ENCODE assay signal across 13 cellular contexts in the genomic region with DNA sequence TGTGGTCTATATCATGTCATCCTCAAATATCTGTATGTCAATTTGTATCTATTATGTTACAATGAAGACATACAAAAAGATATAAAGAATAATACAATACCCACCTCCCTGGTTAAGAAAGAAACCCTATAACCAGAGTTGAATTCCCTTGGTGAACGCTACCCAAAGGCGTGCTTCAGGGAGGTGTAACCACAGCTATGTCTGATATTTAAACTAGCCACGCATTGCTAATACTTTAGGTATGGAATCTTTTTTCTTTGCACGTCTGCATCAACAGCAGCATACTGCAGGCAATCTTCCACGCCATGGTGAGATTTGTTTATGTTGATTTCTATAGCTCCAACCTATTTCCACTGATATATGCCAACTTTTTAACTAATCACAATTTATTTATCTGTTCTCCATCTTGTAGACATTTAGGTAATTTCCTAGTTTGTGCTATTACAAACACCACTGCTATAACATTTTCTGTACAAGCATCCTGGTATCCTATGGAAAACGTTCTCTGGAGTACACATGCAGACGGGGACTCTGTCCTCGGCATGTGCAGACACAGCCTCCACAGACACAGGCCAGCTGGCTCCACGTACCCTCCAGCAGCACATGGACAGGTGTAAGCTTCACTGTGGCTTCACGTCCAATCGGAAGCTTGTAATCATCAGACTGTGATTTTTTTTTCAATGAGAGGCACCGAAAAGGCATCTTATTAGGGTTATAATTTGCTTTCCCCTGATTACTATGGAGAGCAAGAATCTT. TPM values are rescaled to one million over a fixed set of nuclear protein-coding genes. Genes with fewer than 3 reads are reported as not detected.
DNase-seq lines count a peak whose midpoint lies in the region; ATAC-seq, FAIRE-seq and TF ChIP-seq lines count a peak whose summit lies in the region.
"Had no signal": no experiment of that assay in that cellular context is flagged by ENCODE, and none has a peak within 500 bp of the region (broad histone marks: within the 10 kb centered on the region; RNA-seq: fewer than 3 reads in every experiment).

No MANE protein-coding gene starts in this region.

- peak overlapping the region; percentile 85 for H3K27ac ChIP-seq in keratinocyte (ENCODE audit: control insufficient read depth, insufficient read depth, low read length)

- no peaks in the 10 kb centered on the region for H3K79me2 ChIP-seq in keratinocyte (ENCODE audit: control insufficient read depth, insufficient read depth, low read length)

- H3K9me1 ChIP-seq in keratinocyte (ENCODE audit: control insufficient read depth, extremely low read depth, insufficient read depth, low read length): peaks cover 2% of the 10 kb centered on the region

- H3K27me3 Mint-ChIP-seq in activated T-cell treated with anti-CD3 and anti-CD28 coated beads, Interleukin-2, amount 50 U/mL, for 72 hours (ENCODE audit: low read depth): no peaks in the 10 kb centered on the region

- H3K4me3 Mint-ChIP-seq in activated T-cell treated with anti-CD3 and anti-CD28 coated beads, Interleukin-2, amount 50 U/mL, for 72 hours: no peak overlapping the region

- CTCF ChIA-PET in BJ (lab: Yijun Ruan, JAX): interaction anchor here (0.9 to 2.6 kb wide), 3 partner anchors 11 to 45 kb away, joined by 5 to 12 read pairs (median 10); no protein-coding TSS in a partner anchor

- H3K9me3 ChIP-seq in MG63 (no peaks in the 10 kb centered on the region), adipocyte (ENCODE audit: control insufficient read depth, low read length) (no peaks in the 10 kb centered on the region), keratinocyte (ENCODE audit: control insufficient read depth, low read depth, low read length) (no peaks in the 10 kb centered on the region)

- H4K20me1 ChIP-seq in keratinocyte (ENCODE audit: control insufficient read depth, extremely low read depth, insufficient read depth, low read length): no peaks in the 10 kb centered on the region

- POLR2A ChIA-PET in BJ (lab: Charles Lee): interaction anchor here (1.2 kb wide), 1 partner anchor 9 kb away, joined by 4 read pairs; no protein-coding TSS in a partner anchor

- H3K4me1 Mint-ChIP-seq in activated T-cell treated with anti-CD3 and anti-CD28 coated beads, Interleukin-2, amount 50 U/mL, for 72 hours (ENCODE audit: low read depth): peaks cover 21% of the 10 kb centered on the region

- dilution Hi-C loops in keratinocyte (cut with MboI; ENCODE audit: extremely low pct_ligation_motif_present, low sequenced_read_pairs): no loop called here

- H3K9me3 Mint-ChIP-seq in activated T-cell treated with anti-CD3 and anti-CD28 coated beads, Interleukin-2, amount 50 U/mL, for 72 hours: no peaks in the 10 kb centered on the region

- no peak for TF ChIP-seq CTCF in BJ (IDR thresholded peaks at IDR 0.05; ENCODE audit: insufficient read depth, low read depth, low read length)
- no peak for TF ChIP-seq CTCF in keratinocyte (optimal IDR thresholded peaks at IDR 0.05 in 1 of 3, IDR thresholded peaks at IDR 0.05 in 1 of 3, conservative IDR thresholded peaks at IDR 0.05 in 1 of 3; ENCODE audit: extremely low read depth in 1 of 3, insufficient read depth in 2 of 3, low read length in 3 of 3)

- no peak overlapping the region for H3K4me3 ChIP-seq in BJ (ENCODE audit: low read depth, low read length)
- H3K4me3 ChIP-seq in MG63: no peak overlapping the region
- no peak overlapping the region for H3K4me3 ChIP-seq in adipocyte (ENCODE audit: low read length)
- peak overlapping the region in 1 of 3 experiments; percentile 9 for H3K4me3 ChIP-seq in keratinocyte (ENCODE audit: control insufficient read depth in 2 of 3, extremely low read depth in 1 of 3, insufficient read depth in 2 of 3, low read depth in 1 of 3, low read length in 3 of 3)

- H3K4me1 ChIP-seq in adipocyte (ENCODE audit: control insufficient read depth, insufficient read depth, low read length) (peaks cover 26% of the 10 kb centered on the region), keratinocyte (ENCODE audit: control insufficient read depth, extremely low read depth, insufficient read depth, low read length) (peaks cover 73% of the 10 kb centered on the region)

- DNase-seq in BJ (ENCODE audit: low read depth) (peak; percentile 73), MG63 (peak; percentile 73), adipocyte (ENCODE audit: low read depth) (peak; percentile 95), keratinocyte (ENCODE audit: low read depth, low spot score) (no peak), iPS-NIHi11 (ENCODE audit: low spot score) (no peak)
- DNase-seq in activated T-cell treated with anti-CD3 and anti-CD28 coated beads, Interleukin-2, amount 50 U/mL, for 72 hours: no peak
- DNase-seq: activated T-cell treated with anti-CD3 and anti-CD28 coated beads, Interleukin-2, amount 50 U/mL, for 1 hour; Caco-2; NCI-H524 treated with DMSO at 0.1 percent for 48 hours; stimulated activated CD4-positive, alpha-beta T cell treated with anti-CD3 and anti-CD28 coated beads, Interleukin-12 subunit alpha, Interleukin-12 subunit beta, amount 100 ng/mL, for 4 hours had no signal

- no peaks in the 10 kb centered on the region for H3K36me3 ChIP-seq in BJ (ENCODE audit: control insufficient read depth, insufficient read depth, low read length)
- H3K36me3 ChIP-seq in MG63: no peaks in the 10 kb centered on the region
- no peaks in the 10 kb centered on the region for H3K36me3 ChIP-seq in adipocyte (ENCODE audit: control insufficient read depth, insufficient read depth, low read length, severe bottlenecking)
- H3K36me3 ChIP-seq in keratinocyte (ENCODE audit: control insufficient read depth in 2 of 2, extremely low read depth in 1 of 2, insufficient read depth in 2 of 2, low read length in 2 of 2): no peaks in the 10 kb centered on the region

- H3K9ac ChIP-seq in adipocyte (ENCODE audit: low read length) (no peak overlapping the region), keratinocyte (ENCODE audit: control insufficient read depth, extremely low read depth, insufficient read depth, low read length) (peak overlapping the region; percentile 31)

- H2AFZ ChIP-seq in keratinocyte (ENCODE audit: control insufficient read depth, low read length): no peak overlapping the region

- H3K27me3 ChIP-seq in BJ (ENCODE audit: control insufficient read depth, insufficient read depth, low read length) (no peaks in the 10 kb centered on the region), MG63 (no peaks in the 10 kb centered on the region), adipocyte (replicated peaks; ENCODE audit: control insufficient read depth, insufficient read depth, low read length) (no peaks in the 10 kb centered on the region), keratinocyte (ENCODE audit: control insufficient read depth, extremely low read depth, insufficient read depth, low read length) (no peaks in the 10 kb centered on the region)

- peak; percentile 80 for FAIRE-seq in keratinocyte (lab: Jason Lieb, UNC)
- FAIRE-seq: colon had no signal

- ATAC-seq in HG02588 (IDR thresholded peaks at IDR 0.05; ENCODE audit: unreplicated experiment) (no peak), GM18858 (IDR thresholded peaks at IDR 0.05; ENCODE audit: unreplicated experiment) (no peak)
- no peak for ATAC-seq in activated T-cell treated with anti-CD3 and anti-CD28 coated beads, Interleukin-2, amount 50 U/mL, for 72 hours (replicated peaks in 1 of 2)

- H3K4me2 ChIP-seq in keratinocyte (ENCODE audit: control insufficient read depth, extremely low read depth, insufficient read depth, low read depth, low read length): peak overlapping the region; percentile 71

- H3K27ac Mint-ChIP-seq in activated T-cell treated with anti-CD3 and anti-CD28 coated beads, Interleukin-2, amount 50 U/mL, for 72 hours: no peak overlapping the region

- H3K36me3 Mint-ChIP-seq in activated T-cell treated with anti-CD3 and anti-CD28 coated beads, Interleukin-2, amount 50 U/mL, for 72 hours (ENCODE audit: insufficient read depth in 2 of 2): no peaks in the 10 kb centered on the region

RNA-seq across cellular contexts. Expression of a gene that starts 58.5 kb away (rescaled TPM):
- 1.2 TPM in 2 replicates for polyA plus RNA-seq in BJ (2011; rRNA removed)
- 0.82 and 1.0 TPM in 2 replicates for polyA minus RNA-seq in BJ (2011; rRNA and poly(A)+ RNA removed)
- total RNA-seq in MG63 (2014; rRNA removed; shearing (Covaris generic); ENCODE audit: low replicate concordance): 2.4 and 6.4 TPM in 2 replicates
- polyA plus RNA-seq in keratinocyte: 6.1 to 8.7 TPM (median 6.7 TPM) in 3 replicates
- polyA plus RNA-seq in keratinocyte (2011; ENCODE audit: low read depth): 2.2 TPM
- polyA plus RNA-seq in keratinocyte (2011; cell fraction: cytosol; rRNA removed): 9.3 and 11.9 TPM in 2 replicates
- 7.4 and 8.7 TPM in 2 replicates for polyA plus RNA-seq in keratinocyte (2011; cell fraction: nucleus; rRNA removed)
- polyA plus RNA-seq in keratinocyte (2012; ENCODE audit: low replicate concordance): 2.9 and 4.4 TPM in 2 replicates
- polyA minus RNA-seq in keratinocyte: 2.7 to 7.7 TPM (median 7.3 TPM) in 3 replicates
- polyA minus RNA-seq in keratinocyte (2011; cell fraction: cytosol; rRNA and poly(A)+ RNA removed): 6.7 TPM
- 7.3 and 16.3 TPM in 2 replicates for polyA minus RNA-seq in keratinocyte (2011; cell fraction: nucleus; rRNA and poly(A)+ RNA removed)
- 1 to 10 TPM; 1.3 to 1.9 TPM for total RNA-seq in activated T-cell treated with anti-CD3 and anti-CD28 coated beads, Interleukin-2, amount 50 U/mL, for 72 hours

RNA-seq across cellular contexts. Expression of a gene that starts 58.5 kb away (rescaled TPM):
- 11.6 and 12.3 TPM in 2 replicates for polyA plus RNA-seq in BJ (2011; rRNA removed)
- 10.9 and 12.3 TPM in 2 replicates for polyA minus RNA-seq in BJ (2011; rRNA and poly(A)+ RNA removed)
- total RNA-seq in MG63 (2014; rRNA removed; shearing (Covaris generic); ENCODE audit: low replicate concordance): 17.9 and 23.0 TPM in 2 replicates
- polyA plus RNA-seq in keratinocyte: 13.0 to 24.0 TPM (median 19.8 TPM) in 3 replicates
- 8.2 TPM for polyA plus RNA-seq in keratinocyte (2011; ENCODE audit: low read depth)
- polyA plus RNA-seq in keratinocyte (2011; cell fraction: cytosol; rRNA removed): 18.2 and 19.6 TPM in 2 replicates
- 26.9 and 27.7 TPM in 2 replicates for polyA plus RNA-seq in keratinocyte (2011; cell fraction: nucleus; rRNA removed)
- polyA plus RNA-seq in keratinocyte (2012; ENCODE audit: low replicate concordance): 13.0 and 26.6 TPM in 2 replicates
- polyA minus RNA-seq in keratinocyte: 20.8 to 28.9 TPM (median 20.9 TPM) in 3 replicates
- 23.6 TPM for polyA minus RNA-seq in keratinocyte (2011; cell fraction: cytosol; rRNA and poly(A)+ RNA removed)
- 20.6 and 30.3 TPM in 2 replicates for polyA minus RNA-seq in keratinocyte (2011; cell fraction: nucleus; rRNA and poly(A)+ RNA removed)
- 10 to 100 TPM; 52.6 to 62.0 TPM for total RNA-seq in activated T-cell treated with anti-CD3 and anti-CD28 coated beads, Interleukin-2, amount 50 U/mL, for 72 hours

Comparison
In these comparisons a context has a peak if more than half of its experiments do, and no peak if none do; other contexts are left out.
1. DNase-seq: peak in BJ (single experiment), MG63 (single experiment) and adipocyte (single experiment); none in keratinocyte (single experiment), iPS-NIHi11 (single experiment) and activated T-cell treated with anti-CD3 and anti-CD28 coated beads, Interleukin-2, amount 50 U/mL, for 72 hours (0 of 2).